In the genomic region with DNA sequence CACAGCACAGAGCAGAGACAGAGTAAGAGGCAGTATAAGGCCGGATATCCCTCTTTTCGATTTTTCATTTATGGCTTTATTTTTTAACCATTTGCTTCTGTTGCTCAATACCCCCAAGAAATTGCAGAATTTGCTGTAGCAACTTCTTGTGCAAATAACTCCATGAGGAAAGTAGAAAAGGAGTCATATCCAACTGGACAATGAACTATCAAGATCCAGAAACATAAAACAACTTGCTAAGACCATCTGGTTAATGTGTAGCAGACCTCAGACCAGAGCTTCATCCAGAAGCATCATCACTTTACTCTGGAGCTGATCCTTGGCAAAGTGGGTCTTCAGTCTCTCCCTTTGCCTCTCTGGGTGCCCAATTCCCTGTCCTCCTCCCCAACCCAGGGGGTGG, we compare ENCODE assay signal across 20 cellular contexts. TPM values are rescaled to one million over a fixed set of nuclear protein-coding genes. Genes with fewer than 3 reads are reported as not detected.
DNase-seq lines count a peak whose midpoint lies in the region; ATAC-seq, FAIRE-seq and TF ChIP-seq lines count a peak whose summit lies in the region.
"Had no signal": no experiment of that assay in that cellular context is flagged by ENCODE, and none has a peak within 500 bp of the region (broad histone marks: within the 10 kb centered on the region; RNA-seq: fewer than 3 reads in every experiment).

No MANE protein-coding gene starts in this region.

- TF ChIP-seq CTCF in HCT116 (IDR thresholded peaks at IDR 0.05 in 2 of 3, conservative IDR thresholded peaks at IDR 0.05 in 1 of 3; ENCODE audit: borderline replicate concordance in 1 of 3, insufficient read depth in 1 of 3, low read depth in 2 of 3, low read length in 2 of 3) (no peak), fibroblast of pulmonary artery (IDR thresholded peaks at IDR 0.05; ENCODE audit: low read length, missing control alignments) (no peak), HepG2 (CRISPR knock-in tag; IDR thresholded peaks at IDR 0.05) (no peak)

- peaks cover 0 to 22% of the 10 kb centered on the region in 2 experiments; a peak in 2 of 4 replicates for H3K4me1 ChIP-seq in HCT116 (ENCODE audit: control insufficient read depth in 1 of 2, insufficient read depth in 2 of 2, low read length in 2 of 2)
- H3K4me1 ChIP-seq in HepG2 (ENCODE audit: insufficient read depth, low read length): peaks cover 16% of the 10 kb centered on the region
- H3K4me1 ChIP-seq: A549 had no signal

- H3K27ac ChIP-seq in HCT116 (ENCODE audit: low read depth, low read length): no peak overlapping the region
- H3K27ac ChIP-seq in HepG2 (ENCODE audit: extremely low read length, insufficient read depth, low read length): no peak overlapping the region
- H3K27ac ChIP-seq: 22Rv1, A549, C4-2B had no signal

- H3K36me3 ChIP-seq in HCT116 (ENCODE audit: control insufficient read depth in 1 of 2, insufficient read depth in 2 of 2, low read length in 2 of 2) (no peaks in the 10 kb centered on the region), HepG2 (replicated peaks in 1 of 2; ENCODE audit: control insufficient read depth in 1 of 2, insufficient read depth in 2 of 2, low read length in 2 of 2) (no peaks in the 10 kb centered on the region)

- H3K9me3 ChIP-seq in HCT116 (ENCODE audit: control insufficient read depth in 1 of 2, insufficient read depth in 1 of 2, low read depth in 1 of 2, low read length in 2 of 2): no peaks in the 10 kb centered on the region
- H3K9me3 ChIP-seq in HepG2 (ENCODE audit: low read length): no peaks in the 10 kb centered on the region
- H3K9me3 ChIP-seq: A549 had no signal

- intact Hi-C loops in HCT116 (cut with micrococcal nuclease): no loop called here
- intact Hi-C loops in HepG2 (cut with micrococcal nuclease; ENCODE audit: unreplicated experiment): no loop called here

- POLR2A ChIA-PET in HCT116 (lab: Charles Lee) (no interaction called here), HepG2 (lab: Yijun Ruan, JAX) (no interaction called here)

- DNase-seq in HCT116 (ENCODE audit: low read depth, low spot score): no peak
- DNase-seq in fibroblast of pulmonary artery (ENCODE audit: low read depth): peak; percentile 36
- DNase-seq in HepG2 (ENCODE audit: low spot score): no peak
- DNase-seq in renal cortical epithelial cell (ENCODE audit: low read depth): peak; percentile 85
- no peak for DNase-seq in hippocampal formation (lab: John Stamatoyannopoulos, UW)
- no peak for DNase-seq in COLO829 (ENCODE audit: low spot score)
- DNase-seq: AML-193; CD4-positive, alpha-beta T cell; DMS153; DMS79; GDM1; GOT3; H7 had no signal

- no peak for FAIRE-seq in HepG2 (lab: Jason Lieb, UNC)
- FAIRE-seq: A549, GM12892, GM18507, K562 had no signal

- CTCF ChIA-PET in HCT116 (lab: Charles Lee) (no interaction called here), HepG2 (lab: Yijun Ruan, JAX; ENCODE audit: low intra/inter-chr PET ratio, low total read pairs) (no interaction called here)

- H3K9ac ChIP-seq in HCT116 (ENCODE audit: low read length) (no peak overlapping the region), HepG2 (ENCODE audit: insufficient read depth, low read depth, low read length) (no peak overlapping the region)

- H3K27me3 ChIP-seq in HCT116 (ENCODE audit: insufficient read depth, low read length): no peaks in the 10 kb centered on the region
- H3K27me3 ChIP-seq in HepG2 (ENCODE audit: control insufficient read depth in 1 of 2, insufficient read depth in 2 of 2, low read length in 2 of 2): no peaks in the 10 kb centered on the region

- H2AFZ ChIP-seq in HCT116 (ENCODE audit: low read depth, low read length, poor library complexity, severe bottlenecking) (no peak overlapping the region), HepG2 (ENCODE audit: low read length) (no peak overlapping the region)

- RAD21 ChIA-PET in HCT116 (lab: Charles Lee; ENCODE audit: low non-redundant PET in 1 of 2, low total read pairs in 2 of 2, uncharacterized antibody in 2 of 2, unreplicated experiment in 2 of 2): no interaction called here

- H4K20me1 ChIP-seq in HCT116 (ENCODE audit: insufficient read depth) (no peaks in the 10 kb centered on the region), HepG2 (ENCODE audit: insufficient read depth, low read length) (no peaks in the 10 kb centered on the region)

- H3K79me2 ChIP-seq in HCT116 (ENCODE audit: insufficient read depth, low read length) (no peaks in the 10 kb centered on the region), HepG2 (ENCODE audit: insufficient read depth, low read length) (no peaks in the 10 kb centered on the region)

- TF ChIP-seq EP300 in HepG2 (IDR thresholded peaks at IDR 0.05; ENCODE audit: low read depth in 2 of 2, low read length in 2 of 2): no peak
- TF ChIP-seq EP300 in HepG2 (CRISPR knock-in tag; IDR thresholded peaks at IDR 0.05; ENCODE audit: borderline replicate concordance): no peak

- TF ChIP-seq POLR2A in HCT116 (IDR thresholded peaks at IDR 0.05; ENCODE audit: borderline replicate concordance, extremely low read depth, insufficient read depth, insufficient read length) (no peak), HepG2 (IDR thresholded peaks at IDR 0.05; ENCODE audit: insufficient read depth in 1 of 2, low read depth in 2 of 2, low read length in 2 of 2) (no peak)

- BruUV-seq in HCT116 (replicated peaks; lab: Mats Ljungman, UMichigan): no TSS peak
- no TSS peak for BruUV-seq in HepG2 (replicated peaks; lab: Mats Ljungman, UMichigan)

- H3K4me3 ChIP-seq in HCT116 (replicated peaks in 1 of 2; ENCODE audit: low read depth in 1 of 2, low read length in 2 of 2) (no peak overlapping the region), fibroblast of pulmonary artery (replicated peaks; ENCODE audit: low read depth, low read length) (no peak overlapping the region), HepG2 (replicated peaks in 1 of 3; ENCODE audit: insufficient read depth in 1 of 3, low read depth in 2 of 3, low read length in 3 of 3) (no peak overlapping the region)
- H3K4me3 ChIP-seq: A549, K562 had no signal

- in situ Hi-C loops in HepG2 (cut with HindIII; ENCODE audit: extremely low pct_ligation_motif_present, low pct_unique_long_range_greater_than_20kb): no loop called here

- no peak for ATAC-seq in HCT116
- ATAC-seq in HepG2: peak; percentile 34; the same call in 2 of the 3 replicates
- no peak for ATAC-seq in GM21381 (IDR thresholded peaks at IDR 0.05; ENCODE audit: unreplicated experiment)
- ATAC-seq: A549, K562 had no signal

- no peaks in the 10 kb centered on the region for H3K9me2 ChIP-seq in HCT116 (ENCODE audit: insufficient read depth)

- H3K4me2 ChIP-seq in HCT116 (ENCODE audit: low read length) (0 out of 2 replicates have a peak overlapping the region, but pooled peaks have one; percentile 30), HepG2 (ENCODE audit: low read depth, low read length) (no peak overlapping the region)
- H3K4me2 ChIP-seq: A549 had no signal

- 0% methylated on average over 2 of the region's 2 CpGs for WGBS in HepG2 (ENCODE audit: low lambda C conversion rate)

- TF ChIP-seq RAD21 in HCT116 (IDR thresholded peaks at IDR 0.05; ENCODE audit: low read depth) (no peak), HepG2 (CRISPR knock-in tag; IDR thresholded peaks at IDR 0.05) (no peak)

TF ChIP-seq in HepG2, 621 proteins besides CTCF, POLR2A, EP300 and RAD21:
- TF ChIP-seq CEBPB (IDR thresholded peaks at IDR 0.05; ENCODE audit: borderline replicate concordance, low read depth, low read length) (peak; percentile 46; the same call in 1 of the 2 replicates), RBFOX2 (IDR thresholded peaks at IDR 0.05; ENCODE audit: low read depth, low read length) (no peak)

RNA-seq across cellular contexts. Expression of a gene that starts 45.9 kb away (rescaled TPM):
- total RNA-seq in HCT116 (2021; ENCODE audit: unreplicated experiment): 5.9 TPM
- polyA plus RNA-seq in HCT116 (2012): 2.1 and 2.6 TPM in 2 replicates
- 7.1 and 7.3 TPM in 2 replicates for total RNA-seq in HepG2 (2016; rRNA removed; fragmentation: Illumina TruSeq; extraction: Trizol)
- total RNA-seq in HepG2 (2016; cell fraction: cytosol; rRNA removed; fragmentation: Illumina TruSeq; extraction: Trizol; ENCODE audit: low read depth): 0.62 and 0.71 TPM in 2 replicates
- total RNA-seq in HepG2 (2016; cell fraction: insoluble cytoplasmic fraction; rRNA removed; fragmentation: Illumina TruSeq; extraction: Trizol): 6.7 and 7.7 TPM in 2 replicates
- total RNA-seq in HepG2 (2016; cell fraction: membrane; rRNA removed; fragmentation: Illumina TruSeq; extraction: Trizol): 2.9 and 3.1 TPM in 2 replicates
- total RNA-seq in HepG2 (2016; cell fraction: nucleus; rRNA removed; fragmentation: Illumina TruSeq; extraction: Trizol): 6.0 and 6.7 TPM in 2 replicates
- polyA plus RNA-seq in HepG2 (2011; rRNA removed): 2.3 and 2.5 TPM in 2 replicates
- 1.6 and 1.9 TPM in 2 replicates for polyA plus RNA-seq in HepG2 (2011; cell fraction: cytosol; rRNA removed)
- polyA plus RNA-seq in HepG2 (2011; cell fraction: nucleus; rRNA removed): 4.2 and 4.6 TPM in 2 replicates
- 3.8 and 4.2 TPM in 2 replicates for polyA plus RNA-seq in HepG2 (2012)
- polyA plus RNA-seq in HepG2 (2016; cell fraction: cytosol; fragmentation: Illumina TruSeq; extraction: Trizol; ENCODE audit: low read depth): 0.28 and 0.36 TPM in 2 replicates
- polyA plus RNA-seq in HepG2 (2016; cell fraction: insoluble cytoplasmic fraction; fragmentation: Illumina TruSeq; extraction: Trizol; ENCODE audit: low read depth): 6.6 and 6.9 TPM in 2 replicates
- polyA plus RNA-seq in HepG2 (2016; cell fraction: membrane; fragmentation: Illumina TruSeq; extraction: Trizol; ENCODE audit: low read depth): 1.2 and 1.4 TPM in 2 replicates
- 8.0 and 9.2 TPM in 2 replicates for polyA plus RNA-seq in HepG2 (2016; cell fraction: nucleus; fragmentation: Illumina TruSeq; extraction: Trizol; ENCODE audit: insufficient read depth, low read depth)
- polyA minus RNA-seq in HepG2 (2011; rRNA and poly(A)+ RNA removed; ENCODE audit: low replicate concordance): 2.2 and 6.9 TPM in 2 replicates
- polyA minus RNA-seq in HepG2 (2011; cell fraction: cytosol; rRNA and poly(A)+ RNA removed): 5.0 and 5.1 TPM in 2 replicates
- polyA minus RNA-seq in HepG2 (2011; cell fraction: nucleus; rRNA and poly(A)+ RNA removed): 13.9 and 14.8 TPM in 2 replicates
- 6.4 and 15.0 TPM in 2 replicates for total RNA-seq in renal cortical epithelial cell

Comparison
In these comparisons a context has a peak if more than half of its experiments do, and no peak if none do; other contexts are left out.
1. DNase-seq: peak in fibroblast of pulmonary artery (single experiment) and renal cortical epithelial cell (single experiment); none in HCT116 (single experiment), HepG2 (single experiment), hippocampal formation (0 of 2) and COLO829 (single experiment).